19 cellular contexts compared by ENCODE assay signal in the genomic region with DNA sequence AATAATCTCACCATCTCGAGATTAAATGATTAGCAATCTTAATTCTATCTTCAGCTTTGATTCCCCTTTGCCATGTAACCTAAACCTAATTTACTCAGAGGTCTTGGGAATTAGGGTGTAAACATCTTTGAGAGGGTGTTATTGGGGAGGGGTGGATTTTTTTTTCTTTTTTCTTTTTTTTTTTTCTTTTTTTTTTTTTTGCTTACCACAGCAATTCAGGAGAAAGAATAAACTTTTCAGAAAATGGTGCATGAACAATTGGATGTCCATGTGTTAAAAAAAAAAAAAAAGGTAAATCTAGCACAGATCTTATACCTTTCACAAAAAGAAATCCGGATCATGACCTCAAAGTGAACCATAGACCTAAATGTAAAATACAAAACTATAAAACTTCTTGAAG.
DNase-seq lines count a peak whose midpoint lies in the region; ATAC-seq, FAIRE-seq and TF ChIP-seq lines count a peak whose summit lies in the region.
"Had no signal": no experiment of that assay in that cellular context is flagged by ENCODE, and none has a peak within 500 bp of the region (broad histone marks: within the 10 kb centered on the region; RNA-seq: fewer than 3 reads in every experiment).

No MANE protein-coding gene starts in this region.

- no peak for ATAC-seq in HepG2
- ATAC-seq in right lobe of liver = no peak
- ATAC-seq in IMR-90 (ENCODE audit: low read depth) = no peak
- ATAC-seq in GM21390 (IDR thresholded peaks at IDR 0.05; ENCODE audit: unreplicated experiment) = no peak

- TF ChIP-seq EP300 in HepG2 (IDR thresholded peaks at IDR 0.05; ENCODE audit: low read depth in 2 of 2, low read length in 2 of 2) = no peak
- TF ChIP-seq EP300 in HepG2 (CRISPR knock-in tag; IDR thresholded peaks at IDR 0.05; ENCODE audit: borderline replicate concordance) = no peak
- no peak for TF ChIP-seq EP300 in H1 (IDR thresholded peaks at IDR 0.05; ENCODE audit: borderline replicate concordance in 1 of 2, low read depth in 2 of 2, low read length in 2 of 2)

- H3K23ac ChIP-seq in IMR-90 (ENCODE audit: low read depth, low read length) = no peak overlapping the region
- no peak overlapping the region for H3K23ac ChIP-seq in H1 (ENCODE audit: insufficient read length)

- H3K4me3 ChIP-seq in HepG2 (replicated peaks in 1 of 3; ENCODE audit: insufficient read depth in 1 of 3, low read depth in 2 of 3, low read length in 3 of 3) (no peak overlapping the region), right lobe of liver (no peak overlapping the region), IMR-90 (ENCODE audit: insufficient read depth, low read depth, low read length) (no peak overlapping the region), H1 (ENCODE audit: extremely low read depth in 1 of 4, insufficient read depth in 2 of 4, low read depth in 3 of 4, low read length in 4 of 4) (no peak overlapping the region)
- H3K4me3 ChIP-seq: BLaER1 had no signal

- no TSS peak for BruUV-seq in HepG2 (replicated peaks; lab: Mats Ljungman, UMichigan)
- BruUV-seq in IMR-90 (replicated peaks; lab: Mats Ljungman, UMichigan) = no TSS peak

- H2BK20ac ChIP-seq in IMR-90 (ENCODE audit: low read depth, low read length) (no peak overlapping the region), H1 (ENCODE audit: low read length) (no peak overlapping the region)

- H2BK5ac ChIP-seq in IMR-90 (ENCODE audit: low read depth, low read length, poor library complexity, severe bottlenecking) = no peak overlapping the region
- no peak overlapping the region for H2BK5ac ChIP-seq in H1 (ENCODE audit: low read depth, low read length)

- H3K14ac ChIP-seq in IMR-90 (replicated peaks; ENCODE audit: low read depth, low read length) (no peak overlapping the region), H1 (ENCODE audit: insufficient read length) (no peak overlapping the region)

- no peak for TF ChIP-seq RAD21 in HepG2 (CRISPR knock-in tag; IDR thresholded peaks at IDR 0.05)
- TF ChIP-seq RAD21 in IMR-90 (IDR thresholded peaks at IDR 0.05; ENCODE audit: low read length) = no peak
- TF ChIP-seq RAD21 in H1 (IDR thresholded peaks at IDR 0.05 in 1 of 2, conservative IDR thresholded peaks at IDR 0.05 in 1 of 2; ENCODE audit: low read depth in 2 of 2, low read length in 2 of 2) = no peak

- TF ChIP-seq CTCF in HepG2 (CRISPR knock-in tag; IDR thresholded peaks at IDR 0.05) (no peak), right lobe of liver (IDR thresholded peaks at IDR 0.05) (no peak), IMR-90 (conservative IDR thresholded peaks at IDR 0.05; ENCODE audit: low read depth, low read length) (no peak), H1 (IDR thresholded peaks at IDR 0.05; ENCODE audit: control extremely low read depth in 1 of 3, insufficient read depth in 1 of 3, low read depth in 1 of 3, low read length in 3 of 3) (no peak)

- H4K20me1 ChIP-seq in HepG2 (ENCODE audit: insufficient read depth, low read length) (no peaks in the 10 kb centered on the region), IMR-90 (ENCODE audit: insufficient read depth, low read length) (no peaks in the 10 kb centered on the region), H1 (replicated peaks in 1 of 2; ENCODE audit: control insufficient read depth in 1 of 2, insufficient read depth in 2 of 2, low read length in 2 of 2) (no peaks in the 10 kb centered on the region)
- H4K20me1 ChIP-seq: BLaER1 had no signal

- WGBS in HepG2 (ENCODE audit: low lambda C conversion rate) = 0% methylated on average over 2 of the region's 2 CpGs
- 29% methylated on average over 2 of the region's 2 CpGs for WGBS in right lobe of liver (ENCODE audit: insufficient coverage, low coverage, low lambda C conversion rate, missing lambda C conversion rate)
- no CpG with 5 or more reads among the region's 2 CpGs for WGBS in IMR-90 (ENCODE audit: extremely low coverage in 2 of 2, insufficient read length in 1 of 2), 2 experiments
- 78% methylated on average over 2 of the region's 2 CpGs; no CpG with 5 or more reads in 1 of the 2 experiments for WGBS in H1 (ENCODE audit: extremely low coverage in 1 of 2, insufficient coverage in 1 of 2, insufficient read length in 1 of 2, insufficient replicate concordance in 2 of 2, low coverage in 1 of 2, low lambda C conversion rate in 2 of 2, missing lambda C conversion rate in 1 of 2), 2 experiments

- H4K5ac ChIP-seq in IMR-90 (ENCODE audit: low read depth, low read length) = no peak overlapping the region
- no peak overlapping the region for H4K5ac ChIP-seq in H1 (ENCODE audit: insufficient read length, low read depth, low read length)

- H2AFZ ChIP-seq in HepG2 (ENCODE audit: low read length) (no peak overlapping the region), IMR-90 (replicated peaks; ENCODE audit: low read length, poor library complexity) (no peak overlapping the region), H1 (ENCODE audit: low read length) (0 out of 2 replicates have a peak overlapping the region, but pooled peaks have one; percentile 7)

- H3K56ac ChIP-seq in IMR-90 (ENCODE audit: extremely low read depth, insufficient read depth, low read length) = no peak overlapping the region
- H3K56ac ChIP-seq in H1 (replicated peaks; ENCODE audit: insufficient read length, low read depth, low read length) = no peak overlapping the region

- H2BK15ac ChIP-seq in IMR-90 (ENCODE audit: low read depth, low read length) = no peak overlapping the region
- H2BK15ac ChIP-seq in H1 (ENCODE audit: low read length) = no peak overlapping the region

- H2AK5ac ChIP-seq in IMR-90 (ENCODE audit: low read depth, low read length) (no peak overlapping the region), H1 (ENCODE audit: low read depth, low read length) (no peak overlapping the region)

- no peak overlapping the region for H3K4me2 ChIP-seq in HepG2 (ENCODE audit: low read depth, low read length)
- H3K4me2 ChIP-seq in IMR-90 (ENCODE audit: low read depth, low read length) = no peak overlapping the region
- no peak overlapping the region for H3K4me2 ChIP-seq in H1 (ENCODE audit: insufficient read depth in 1 of 2, low read depth in 2 of 2, low read length in 2 of 2)
- H3K4me2 ChIP-seq: BLaER1 had no signal

- H3K18ac ChIP-seq in IMR-90 (ENCODE audit: low read depth, low read length) (no peak overlapping the region), H1 (ENCODE audit: extremely low read depth, low read length) (no peak overlapping the region)

- DNase-seq in HepG2 (ENCODE audit: low spot score) (no peak), right lobe of liver (no peak), IMR-90 (no peak), H1 (ENCODE audit: low read depth in 1 of 2, low spot score in 2 of 2) (no peak)
- DNase-seq in stimulated activated CD4-positive, alpha-beta T cell treated with anti-CD3 and anti-CD28 coated beads, Interleukin-1b, Interleukin-23, amount 100 ng/mL, for 48 hours = no peak
- DNase-seq: ACHN; BE2C; C1 segment of cervical spinal cord; CD4-positive, alpha-beta memory T cell; CD4-positive, CD25-positive, alpha-beta regulatory T cell; CD8-positive, alpha-beta memory T cell; COR-L47; DMS79 treated with DMSO at 0.1 percent for 48 hours; GF-D8 had no signal

- H3K79me1 ChIP-seq in IMR-90 (ENCODE audit: low read depth in 1 of 2, low read length in 2 of 2) = no peaks in the 10 kb centered on the region
- no peaks in the 10 kb centered on the region for H3K79me1 ChIP-seq in H1 (ENCODE audit: low read depth, low read length)

- dilution Hi-C loops in IMR-90 (cut with HindIII; ENCODE audit: low sequenced_read_pairs, unreplicated experiment) = no loop called here

- H4K8ac ChIP-seq in IMR-90 (ENCODE audit: low read depth in 2 of 2, low read length in 2 of 2) (no peak overlapping the region), H1 (ENCODE audit: extremely low read depth, insufficient read depth, low read length) (no peak overlapping the region)

- H3K79me2 ChIP-seq in HepG2 (ENCODE audit: insufficient read depth, low read length) (no peaks in the 10 kb centered on the region), H1 (ENCODE audit: control insufficient read depth in 1 of 2, insufficient read depth in 2 of 2, low read length in 2 of 2) (no peaks in the 10 kb centered on the region)

- POLR2A ChIA-PET in HepG2 (lab: Yijun Ruan, JAX) = no interaction called here
- POLR2A ChIA-PET in IMR-90 (lab: Charles Lee; ENCODE audit: unreplicated experiment) = no interaction called here
- POLR2A ChIA-PET in H1 (lab: Charles Lee; ENCODE audit: partially characterized antibody) = no interaction called here

- H2BK120ac ChIP-seq in IMR-90 (ENCODE audit: low read depth, low read length) (no peak overlapping the region), H1 (replicated peaks; ENCODE audit: low read depth, low read length) (no peak overlapping the region)

- in situ Hi-C loops in HepG2 (cut with HindIII; ENCODE audit: extremely low pct_ligation_motif_present, low pct_unique_long_range_greater_than_20kb) (no loop called here), IMR-90 (cut with MboI; ENCODE audit: low sequenced_read_pairs) (no loop called here)

- H3K36me3 ChIP-seq in HepG2 (replicated peaks in 1 of 2; ENCODE audit: control insufficient read depth in 1 of 2, insufficient read depth in 2 of 2, low read length in 2 of 2) = no peaks in the 10 kb centered on the region
- H3K36me3 ChIP-seq in right lobe of liver = no peaks in the 10 kb centered on the region
- no peaks in the 10 kb centered on the region for H3K36me3 ChIP-seq in IMR-90 (ENCODE audit: control insufficient read depth, insufficient read depth, low read length)
- H3K36me3 ChIP-seq in H1 (ENCODE audit: control insufficient read depth in 2 of 4, insufficient read depth in 4 of 4, low read length in 3 of 4) = no peaks in the 10 kb centered on the region
- H3K36me3 ChIP-seq: BE2C, BLaER1 had no signal

- H4K91ac ChIP-seq in IMR-90 (ENCODE audit: insufficient read depth, low read depth, low read length) (no peak overlapping the region), H1 (replicated peaks; ENCODE audit: insufficient read length, low read length) (no peak overlapping the region)

- CTCF ChIA-PET in HepG2 (lab: Yijun Ruan, JAX; ENCODE audit: low intra/inter-chr PET ratio, low total read pairs) (no interaction called here), IMR-90 (lab: Yijun Ruan, JAX) (no interaction called here), H1 (lab: Charles Lee; ENCODE audit: partially characterized antibody) (no interaction called here)

- H3K27ac ChIP-seq in HepG2 (ENCODE audit: extremely low read length, insufficient read depth, low read length) (no peak overlapping the region), right lobe of liver (no peak overlapping the region), IMR-90 (ENCODE audit: insufficient read depth, low read length) (no peak overlapping the region), H1 (ENCODE audit: low read depth, low read length) (no peak overlapping the region)
- H3K27ac ChIP-seq: 22Rv1, BLaER1 had no signal

- intact Hi-C loops in HepG2 (cut with micrococcal nuclease; ENCODE audit: unreplicated experiment) = no loop called here
- intact Hi-C loops in right lobe of liver (cut with DNase I) = no loop called here
- intact Hi-C loops in IMR-90 (cut with micrococcal nuclease) = no loop called here

- H3K23me2 ChIP-seq in H1 (ENCODE audit: low read depth, low read length) = no peaks in the 10 kb centered on the region

- H3K27me3 ChIP-seq in HepG2 (ENCODE audit: control insufficient read depth in 1 of 2, insufficient read depth in 2 of 2, low read length in 2 of 2) (no peaks in the 10 kb centered on the region), right lobe of liver (no peaks in the 10 kb centered on the region), IMR-90 (ENCODE audit: control insufficient read depth, insufficient read depth, low read length) (no peaks in the 10 kb centered on the region), H1 (replicated peaks in 1 of 4; ENCODE audit: control insufficient read depth in 3 of 4, extremely low read depth in 1 of 4, insufficient read depth in 3 of 4, low read length in 3 of 4) (no peaks in the 10 kb centered on the region)
- H3K27me3 ChIP-seq: BE2C, BLaER1 had no signal

- H3K9me3 ChIP-seq in HepG2 (ENCODE audit: low read length) (no peaks in the 10 kb centered on the region), right lobe of liver (no peaks in the 10 kb centered on the region), IMR-90 (ENCODE audit: control insufficient read depth, insufficient read depth, low read length) (no peaks in the 10 kb centered on the region), H1 (ENCODE audit: insufficient read depth in 2 of 2, low read depth in 1 of 2, low read length in 1 of 2) (no peaks in the 10 kb centered on the region)
- H3K9me3 ChIP-seq: BE2C, BLaER1 had no signal

- TF ChIP-seq POLR2A in HepG2 (IDR thresholded peaks at IDR 0.05; ENCODE audit: insufficient read depth in 1 of 2, low read depth in 2 of 2, low read length in 2 of 2) = no peak
- TF ChIP-seq POLR2A in right lobe of liver (IDR thresholded peaks at IDR 0.05) = no peak
- no peak for TF ChIP-seq POLR2A in IMR-90 (IDR thresholded peaks at IDR 0.05; ENCODE audit: low read depth, low read length)
- no peak for TF ChIP-seq POLR2A in H1 (IDR thresholded peaks at IDR 0.05; ENCODE audit: control extremely low read depth in 1 of 2, low read depth in 2 of 2, low read length in 2 of 2)

- no peak for FAIRE-seq in HepG2 (lab: Jason Lieb, UNC)
- FAIRE-seq in H1 (lab: Jason Lieb, UNC) = no peak
- FAIRE-seq: GM12891, GM19239 had no signal

- no peak overlapping the region for H3K9ac ChIP-seq in HepG2 (ENCODE audit: insufficient read depth, low read depth, low read length)
- no peak overlapping the region for H3K9ac ChIP-seq in IMR-90 (ENCODE audit: low read depth, low read length)
- no peak overlapping the region for H3K9ac ChIP-seq in H1 (replicated peaks in 1 of 4; ENCODE audit: extremely low read depth in 1 of 4, low read depth in 3 of 4, low read length in 3 of 4)
- H3K9ac ChIP-seq: BLaER1 had no signal

- no peaks in the 10 kb centered on the region for H3K9me1 ChIP-seq in IMR-90 (ENCODE audit: insufficient read depth, low read length)

- no peak overlapping the region for H2AK9ac ChIP-seq in IMR-90 (replicated peaks; ENCODE audit: low read depth, low read length, poor library complexity)

- H3K4me1 ChIP-seq in HepG2 (ENCODE audit: insufficient read depth, low read length) = no peaks in the 10 kb centered on the region
- H3K4me1 ChIP-seq in right lobe of liver = no peaks in the 10 kb centered on the region
- no peaks in the 10 kb centered on the region for H3K4me1 ChIP-seq in IMR-90 (ENCODE audit: control insufficient read depth, insufficient read depth, low read length)
- H3K4me1 ChIP-seq in H1 (replicated peaks in 1 of 4; ENCODE audit: control insufficient read depth in 3 of 4, insufficient read depth in 4 of 4, low read length in 3 of 4) = no peaks in the 10 kb centered on the region
- H3K4me1 ChIP-seq: BE2C, BLaER1 had no signal

- H3K4ac ChIP-seq in IMR-90 (ENCODE audit: low read depth, low read length) (no peak overlapping the region), H1 (replicated peaks; ENCODE audit: insufficient read length, low read depth, low read length) (no peak overlapping the region)

- H2BK12ac ChIP-seq in H1 (ENCODE audit: low read depth, low read length) = no peak overlapping the region

Comparison
In these comparisons a context has a peak if more than half of its experiments do, and no peak if none do; other contexts are left out.
1. Of the 41 proteins assayed by ChIP-seq in both HepG2 and H1: peak only in HepG2: MAFK; only in H1: none; in both: none; in neither: 40.